Comparison of ENCODE assay signal across 14 cellular contexts in genomic region chrX:130704053-130705038, GRCh38.
A peak's percentile ranks its signal among the peaks of the same experiment; 100 is the strongest.
DNase-seq lines count a peak whose midpoint lies in the region; ATAC-seq, FAIRE-seq and TF ChIP-seq lines count a peak whose summit lies in the region.
"Had no signal": no experiment of that assay in that cellular context is flagged by ENCODE, and none has a peak within 500 bp of the region (broad histone marks: within the 10 kb centered on the region; RNA-seq: fewer than 3 reads in every experiment).

No MANE protein-coding gene starts in this region.

- 24 to 31% methylated on average over 4 of the region's 4 CpGs for WGBS in GM23248 (ENCODE audit: low coverage in 1 of 2, low lambda C conversion rate in 2 of 2, missing lambda C conversion rate in 2 of 2), 2 experiments
- 47 to 50% methylated on average over 4 of the region's 4 CpGs for WGBS in pancreas, 2 donors

- H3K9me3 ChIP-seq in GM23248 (ENCODE audit: low read depth): no peaks in the 10 kb centered on the region
- H3K9me3 ChIP-seq in pancreas: no peaks in the 10 kb centered on the region
- H3K9me3 ChIP-seq in Karpas-422 (ENCODE audit: low read length): no peaks in the 10 kb centered on the region
- H3K9me3 ChIP-seq: sigmoid colon had no signal

- no peaks in the 10 kb centered on the region for H3K9me3 Mint-ChIP-seq in activated naive CD4-positive, alpha-beta T cell treated with anti-CD3 and anti-CD28 coated beads, Interleukin-2, amount 50 U/mL, for 72 hours
- H3K9me3 Mint-ChIP-seq: activated CD4-positive, alpha-beta T cell treated with anti-CD3 and anti-CD28 coated beads, Interleukin-2, amount 10 ng/mL, durations not matched to agents 7 days and 5 days; immature natural killer cell; naive B cell had no signal

- peak overlapping the region; percentile 49 for H3K4me3 ChIP-seq in GM23248
- no peak overlapping the region for H3K4me3 ChIP-seq in fibroblast of mammary gland (ENCODE audit: control insufficient read depth, low read depth, low read length)
- H3K4me3 ChIP-seq in pancreas: no peak overlapping the region
- no peak overlapping the region for H3K4me3 ChIP-seq in Karpas-422 (ENCODE audit: low read length)
- H3K4me3 ChIP-seq: sigmoid colon had no signal

- ATAC-seq in SK-N-SH treated with all-trans-retinoic acid at 6 μM for 48 hours (peak; percentile 73), pancreas (peak; percentile 54 to 78 (median 74))
- ATAC-seq in stimulated activated naive CD8-positive, alpha-beta T cell treated with anti-CD3 and anti-CD28 coated beads, Interleukin-15, Interleukin-2, amounts not matched to agents 100 U/mL and 50 U/mL, for 24 hours: no peak
- no peak for ATAC-seq in activated naive CD4-positive, alpha-beta T cell treated with anti-CD3 and anti-CD28 coated beads, Interleukin-2, amount 50 U/mL, for 72 hours

- H3K9ac ChIP-seq in GM23248 (peak overlapping the region; percentile 44), Karpas-422 (ENCODE audit: low read length) (no peak overlapping the region)

- DNase-seq in GM23248: peak; percentile 54
- DNase-seq in fibroblast of mammary gland (ENCODE audit: low read depth): peak; percentile 44
- no peak for DNase-seq in pancreas
- no peak for DNase-seq in D721Med (ENCODE audit: insufficient read length, low spot score)
- no peak for DNase-seq in Karpas-422
- no peak for DNase-seq in stimulated activated naive CD8-positive, alpha-beta T cell treated with anti-CD3 and anti-CD28 coated beads, Interleukin-15, Interleukin-2, amounts not matched to agents 100 U/mL and 50 U/mL, for 24 hours
- DNase-seq in activated naive CD4-positive, alpha-beta T cell treated with anti-CD3 and anti-CD28 coated beads, Interleukin-2, amount 50 U/mL, for 72 hours (ENCODE audit: low spot score in 2 of 2): no peak
- DNase-seq: activated CD4-positive, alpha-beta T cell treated with anti-CD3 and anti-CD28 coated beads, Interleukin-2, amount 10 ng/mL, durations not matched to agents 7 days and 5 days; immature natural killer cell; naive B cell; NCI-H2171; sigmoid colon; T-helper 1 cell had no signal

- no peaks in the 10 kb centered on the region for H3K27me3 ChIP-seq in GM23248 (replicated peaks; ENCODE audit: insufficient read depth)
- no peaks in the 10 kb centered on the region for H3K27me3 ChIP-seq in pancreas
- H3K27me3 ChIP-seq in Karpas-422 (ENCODE audit: low read length): no peaks in the 10 kb centered on the region
- H3K27me3 ChIP-seq: sigmoid colon had no signal

- no peaks in the 10 kb centered on the region for H3K79me2 ChIP-seq in GM23248 (ENCODE audit: insufficient read depth)
- H3K79me2 ChIP-seq in Karpas-422 (ENCODE audit: low read length): no peaks in the 10 kb centered on the region

- H3K4me2 ChIP-seq in GM23248 (ENCODE audit: unreplicated experiment) (peak overlapping the region; percentile 73), Karpas-422 (ENCODE audit: low read depth, low read length, poor library complexity, severe bottlenecking) (no peak overlapping the region)

- H4K20me1 ChIP-seq in GM23248 (ENCODE audit: insufficient read depth) (no peaks in the 10 kb centered on the region), Karpas-422 (ENCODE audit: insufficient read depth, low read depth, low read length) (no peaks in the 10 kb centered on the region)

- intact Hi-C loops in pancreas (cut with DNase I): no loop called here

- peak overlapping the region; percentile 54 for H3K27ac ChIP-seq in GM23248
- H3K27ac ChIP-seq in pancreas: peak overlapping the region in 1 of 4 donors; percentile 37
- H3K27ac ChIP-seq in Karpas-422 (ENCODE audit: low read length): no peak overlapping the region
- H3K27ac ChIP-seq: sigmoid colon had no signal

- FAIRE-seq in pancreas (lab: Jason Lieb, UNC) (no peak), D721Med (lab: Jason Lieb, UNC) (no peak)

- in situ Hi-C loops in GM23248 (cut with MboI): no loop called here

- no peak overlapping the region for H3K27ac Mint-ChIP-seq in activated naive CD4-positive, alpha-beta T cell treated with anti-CD3 and anti-CD28 coated beads, Interleukin-2, amount 50 U/mL, for 72 hours
- H3K27ac Mint-ChIP-seq: activated CD4-positive, alpha-beta T cell treated with anti-CD3 and anti-CD28 coated beads, Interleukin-2, amount 10 ng/mL, durations not matched to agents 7 days and 5 days; immature natural killer cell had no signal

- H3K4me1 ChIP-seq in GM23248 (ENCODE audit: insufficient read depth) (peaks cover 26% of the 10 kb centered on the region), pancreas (peaks cover 0 to 4% (median 0%) of the 10 kb centered on the region in 3 donors), Karpas-422 (ENCODE audit: low read length) (no peaks in the 10 kb centered on the region)

- peaks cover 29% of the 10 kb centered on the region for H3F3A ChIP-seq in GM23248 (ENCODE audit: insufficient read depth)

- no peak for TF ChIP-seq CTCF in fibroblast of mammary gland (conservative IDR thresholded peaks at IDR 0.05; ENCODE audit: control insufficient read depth, insufficient read depth, low read depth, low read length)
- no peak for TF ChIP-seq CTCF in pancreas (IDR thresholded peaks at IDR 0.05)
- TF ChIP-seq CTCF in D721Med (IDR thresholded peaks at IDR 0.05; ENCODE audit: insufficient read depth, missing control alignments): no peak

- H3K36me3 Mint-ChIP-seq in activated naive CD4-positive, alpha-beta T cell treated with anti-CD3 and anti-CD28 coated beads, Interleukin-2, amount 50 U/mL, for 72 hours: no peaks in the 10 kb centered on the region
- H3K36me3 Mint-ChIP-seq: naive B cell had no signal

- H3K9me2 ChIP-seq in GM23248 (ENCODE audit: insufficient read depth): no peaks in the 10 kb centered on the region
- no peaks in the 10 kb centered on the region for H3K9me2 ChIP-seq in Karpas-422 (replicated peaks; ENCODE audit: insufficient read depth, low read length)

- H2AFZ ChIP-seq in GM23248 (peak overlapping the region; percentile 74), Karpas-422 (ENCODE audit: low read length) (no peak overlapping the region)

- H3K36me3 ChIP-seq in GM23248 (ENCODE audit: low read depth) (no peaks in the 10 kb centered on the region), pancreas (no peaks in the 10 kb centered on the region), Karpas-422 (ENCODE audit: insufficient read depth, low read length) (no peaks in the 10 kb centered on the region)
- H3K36me3 ChIP-seq: sigmoid colon had no signal

TF ChIP-seq in SK-N-SH treated with all-trans-retinoic acid at 6 μM for 48 hours, 23 proteins besides CTCF, POLR2A, EP300 and RAD21:
- TF ChIP-seq TOX (CRISPR knock-in tag; IDR thresholded peaks at IDR 0.05; ENCODE audit: borderline replicate concordance) (no peak), ZNF70 (CRISPR knock-in tag; IDR thresholded peaks at IDR 0.05) (no peak), SNAI2 (CRISPR knock-in tag; IDR thresholded peaks at IDR 0.05) (no peak), ESRRG (CRISPR knock-in tag; IDR thresholded peaks at IDR 0.05) (no peak), RARB (CRISPR knock-in tag; IDR thresholded peaks at IDR 0.05) (no peak), BACH2 (CRISPR knock-in tag; IDR thresholded peaks at IDR 0.05; ENCODE audit: borderline replicate concordance) (no peak), PPARA (CRISPR knock-in tag; IDR thresholded peaks at IDR 0.05; ENCODE audit: borderline replicate concordance) (no peak), ZNF565 (CRISPR knock-in tag; conservative IDR thresholded peaks at IDR 0.05; ENCODE audit: low read depth) (no peak), ARNTL (CRISPR knock-in tag; IDR thresholded peaks at IDR 0.05; ENCODE audit: borderline replicate concordance, low read depth) (no peak), CSDC2 (CRISPR knock-in tag; IDR thresholded peaks at IDR 0.05) (no peak), ZC3H10 (CRISPR knock-in tag; IDR thresholded peaks at IDR 0.05) (no peak), ZNF8 (CRISPR knock-in tag; IDR thresholded peaks at IDR 0.05) (no peak), TCF4 (CRISPR knock-in tag; IDR thresholded peaks at IDR 0.05; ENCODE audit: borderline replicate concordance) (no peak)
- TF ChIP-seq, protein P1, sequence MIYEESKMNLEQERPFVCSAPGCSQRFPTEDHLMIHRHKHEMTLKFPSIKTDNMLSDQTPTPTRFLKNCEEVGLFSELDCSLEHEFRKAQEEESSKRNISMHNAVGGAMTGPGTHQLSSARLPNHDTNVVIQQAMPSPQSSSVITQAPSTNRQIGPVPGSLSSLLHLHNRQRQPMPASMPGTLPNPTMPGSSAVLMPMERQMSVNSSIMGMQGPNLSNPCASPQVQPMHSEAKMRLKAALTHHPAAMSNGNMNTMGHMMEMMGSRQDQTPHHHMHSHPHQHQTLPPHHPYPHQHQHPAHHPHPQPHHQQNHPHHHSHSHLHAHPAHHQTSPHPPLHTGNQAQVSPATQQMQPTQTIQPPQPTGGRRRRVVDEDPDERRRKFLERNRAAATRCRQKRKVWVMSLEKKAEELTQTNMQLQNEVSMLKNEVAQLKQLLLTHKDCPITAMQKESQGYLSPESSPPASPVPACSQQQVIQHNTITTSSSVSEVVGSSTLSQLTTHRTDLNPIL (CRISPR knock-in tag; IDR thresholded peaks at IDR 0.05; ENCODE audit: low read depth): no peak
- TF ChIP-seq, protein P2, sequence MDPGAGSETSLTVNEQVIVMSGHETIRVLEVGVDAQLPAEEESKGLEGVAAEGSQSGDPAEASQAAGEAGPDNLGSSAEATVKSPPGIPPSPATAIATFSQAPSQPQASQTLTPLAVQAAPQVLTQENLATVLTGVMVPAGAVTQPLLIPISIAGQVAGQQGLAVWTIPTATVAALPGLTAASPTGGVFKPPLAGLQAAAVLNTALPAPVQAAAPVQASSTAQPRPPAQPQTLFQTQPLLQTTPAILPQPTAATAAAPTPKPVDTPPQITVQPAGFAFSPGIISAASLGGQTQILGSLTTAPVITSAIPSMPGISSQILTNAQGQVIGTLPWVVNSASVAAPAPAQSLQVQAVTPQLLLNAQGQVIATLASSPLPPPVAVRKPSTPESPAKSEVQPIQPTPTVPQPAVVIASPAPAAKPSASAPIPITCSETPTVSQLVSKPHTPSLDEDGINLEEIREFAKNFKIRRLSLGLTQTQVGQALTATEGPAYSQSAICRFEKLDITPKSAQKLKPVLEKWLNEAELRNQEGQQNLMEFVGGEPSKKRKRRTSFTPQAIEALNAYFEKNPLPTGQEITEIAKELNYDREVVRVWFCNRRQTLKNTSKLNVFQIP (CRISPR knock-in tag; IDR thresholded peaks at IDR 0.05; ENCODE audit: borderline replicate concordance, low read depth): no peak

Comparison
In these comparisons a context has a peak if more than half of its experiments do, and no peak if none do; other contexts are left out.
1. DNase-seq: peak in GM23248 (single experiment) and fibroblast of mammary gland (single experiment); none in pancreas (0 of 6), D721Med (single experiment), Karpas-422 (single experiment), stimulated activated naive CD8-positive, alpha-beta T cell treated with anti-CD3 and anti-CD28 coated beads, Interleukin-15, Interleukin-2, amounts not matched to agents 100 U/mL and 50 U/mL, for 24 hours (single experiment) and activated naive CD4-positive, alpha-beta T cell treated with anti-CD3 and anti-CD28 coated beads, Interleukin-2, amount 50 U/mL, for 72 hours (0 of 2).
2. ATAC-seq: peak in SK-N-SH treated with all-trans-retinoic acid at 6 μM for 48 hours (single experiment) and pancreas (4 of 4); none in stimulated activated naive CD8-positive, alpha-beta T cell treated with anti-CD3 and anti-CD28 coated beads, Interleukin-15, Interleukin-2, amounts not matched to agents 100 U/mL and 50 U/mL, for 24 hours (single experiment) and activated naive CD4-positive, alpha-beta T cell treated with anti-CD3 and anti-CD28 coated beads, Interleukin-2, amount 50 U/mL, for 72 hours (0 of 2).